ENCODE assay signal across 8 cellular contexts in the genomic region with DNA sequence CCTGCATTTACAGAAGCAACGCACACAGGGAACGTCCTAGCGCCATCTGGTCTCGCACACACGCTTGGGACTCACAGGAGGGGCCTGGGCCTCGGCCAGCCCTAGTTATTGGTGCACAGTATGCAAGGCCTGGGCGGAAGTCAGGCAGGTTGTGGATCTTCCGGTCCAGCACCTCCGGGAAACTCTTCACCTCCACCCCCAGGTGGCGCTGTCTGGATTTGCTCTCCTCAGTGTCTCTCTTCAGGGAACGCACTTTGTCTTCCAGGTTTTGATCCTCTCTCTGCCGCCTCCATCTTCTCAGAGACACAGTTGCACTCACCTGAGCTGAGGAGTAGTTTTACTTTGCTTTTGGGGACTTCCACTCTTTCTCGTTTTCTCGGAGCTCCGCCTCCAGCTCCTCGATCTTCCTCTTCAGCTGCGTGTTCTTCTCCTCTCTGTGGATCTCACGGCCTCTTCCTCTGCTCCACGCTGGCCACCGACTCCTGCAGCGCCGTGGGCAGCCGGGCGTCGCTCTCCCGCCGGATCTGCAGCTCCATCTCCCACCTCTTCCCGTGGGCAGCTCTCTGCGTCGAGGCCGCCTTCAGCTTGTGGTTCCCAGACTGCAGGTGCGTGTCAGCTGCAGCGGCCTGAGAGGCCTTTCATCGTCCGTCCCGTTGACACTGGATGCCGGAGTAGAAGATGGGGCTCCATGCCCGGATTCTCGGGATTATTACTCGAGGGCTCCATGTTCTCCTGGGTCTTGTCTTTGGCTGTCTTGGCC.
DNase-seq lines count a peak whose midpoint lies in the region; ATAC-seq, FAIRE-seq and TF ChIP-seq lines count a peak whose summit lies in the region.

No MANE protein-coding gene starts in this region.

- H3K36me3 ChIP-seq in H1 (ENCODE audit: control insufficient read depth in 2 of 4, insufficient read depth in 4 of 4, low read length in 3 of 4) (no peaks in the 10 kb centered on the region; a peak in 1 of 8 replicates), transverse colon (no peaks in the 10 kb centered on the region), tibial artery (no peaks in the 10 kb centered on the region)

- H3K56ac ChIP-seq in H1 (replicated peaks; ENCODE audit: insufficient read length, low read depth, low read length), result no peak overlapping the region

- H3K27ac Mint-ChIP-seq in WTC11, result no peak overlapping the region

- no peak overlapping the region for H3K9ac ChIP-seq in H1 (replicated peaks in 1 of 4; ENCODE audit: extremely low read depth in 1 of 4, low read depth in 3 of 4, low read length in 3 of 4)

- H3K4me3 ChIP-seq in right cardiac atrium (ENCODE audit: low read length), result no peak overlapping the region
- H3K4me3 ChIP-seq in H1 (ENCODE audit: extremely low read depth in 1 of 4, insufficient read depth in 2 of 4, low read depth in 3 of 4, low read length in 4 of 4), result no peak overlapping the region
- no peak overlapping the region for H3K4me3 ChIP-seq in transverse colon
- H3K4me3 ChIP-seq in tibial artery, result no peak overlapping the region

- TF ChIP-seq EP300 in H1 (IDR thresholded peaks at IDR 0.05; ENCODE audit: borderline replicate concordance in 1 of 2, low read depth in 2 of 2, low read length in 2 of 2), result no peak
- no peak for TF ChIP-seq EP300 in transverse colon (IDR thresholded peaks at IDR 0.05; ENCODE audit: low read depth)

- H3K27ac ChIP-seq in right cardiac atrium (ENCODE audit: low read length) (no peak overlapping the region), H1 (ENCODE audit: low read depth, low read length) (no peak overlapping the region), transverse colon (no peak overlapping the region), tibial artery (no peak overlapping the region)

- no peaks in the 10 kb centered on the region for H3K79me1 ChIP-seq in H1 (ENCODE audit: low read depth, low read length)

- H2AK5ac ChIP-seq in H1 (ENCODE audit: low read depth, low read length), result no peak overlapping the region

- no peak overlapping the region for H2BK120ac ChIP-seq in H1 (replicated peaks; ENCODE audit: low read depth, low read length)

- no peak overlapping the region for H4K5ac ChIP-seq in H1 (ENCODE audit: insufficient read length, low read depth, low read length)

- H3K36me3 Mint-ChIP-seq in WTC11, result peaks cover 59% of the 10 kb centered on the region

- no peaks in the 10 kb centered on the region for H3K4me1 Mint-ChIP-seq in WTC11

- DNase-seq in Right ventricle myocardium superior, result peak; percentile 37
- no peak for DNase-seq in right cardiac atrium
- DNase-seq in WTC11 (ENCODE audit: low spot score), result peak; percentile 10
- DNase-seq in H1 (ENCODE audit: low read depth in 1 of 2, low spot score in 2 of 2), result no peak
- DNase-seq in transverse colon, result peak; percentile 20
- no peak for DNase-seq in tibial artery
- DNase-seq in epidermal melanocyte (ENCODE audit: insufficient read length, low spot score), result no peak

- H3K4me3 Mint-ChIP-seq in WTC11, result no peak overlapping the region

- no peak overlapping the region for H4K8ac ChIP-seq in H1 (ENCODE audit: extremely low read depth, insufficient read depth, low read length)

- H3K4me1 ChIP-seq in right cardiac atrium (ENCODE audit: control insufficient read depth, insufficient read depth, low read length) (no peaks in the 10 kb centered on the region), H1 (replicated peaks in 1 of 4; ENCODE audit: control insufficient read depth in 3 of 4, insufficient read depth in 4 of 4, low read length in 3 of 4) (no peaks in the 10 kb centered on the region), transverse colon (no peaks in the 10 kb centered on the region), tibial artery (no peaks in the 10 kb centered on the region)

- intact Hi-C loops in Right ventricle myocardium superior (cut with DNase I) (no loop called here), right cardiac atrium (cut with DNase I) (no loop called here), transverse colon (cut with DNase I; ENCODE audit: low total_unique reads) (no loop called here), tibial artery (cut with DNase I; ENCODE audit: low total_unique reads) (no loop called here)

- no peak for TF ChIP-seq RAD21 in H1 (IDR thresholded peaks at IDR 0.05 in 1 of 2, conservative IDR thresholded peaks at IDR 0.05 in 1 of 2; ENCODE audit: low read depth in 2 of 2, low read length in 2 of 2)

- no peak overlapping the region for H4K91ac ChIP-seq in H1 (replicated peaks; ENCODE audit: insufficient read length, low read length)

- H2AFZ ChIP-seq in H1 (ENCODE audit: low read length), result no peak overlapping the region

- H2BK15ac ChIP-seq in H1 (ENCODE audit: low read length), result no peak overlapping the region

- TF ChIP-seq CTCF in WTC11 (IDR thresholded peaks at IDR 0.05) (no peak), H1 (IDR thresholded peaks at IDR 0.05; ENCODE audit: control extremely low read depth in 1 of 3, insufficient read depth in 1 of 3, low read depth in 1 of 3, low read length in 3 of 3) (peak in 2 of 3 experiments; percentile 4 to 18; a peak in 2 of 4 replicates), transverse colon (IDR thresholded peaks at IDR 0.05) (peak in 3 of 5 experiments; percentile 17 to 24 (median 18)), tibial artery (IDR thresholded peaks at IDR 0.05) (no peak)

- H3K23ac ChIP-seq in H1 (ENCODE audit: insufficient read length), result no peak overlapping the region

- no peaks in the 10 kb centered on the region for H3K79me2 ChIP-seq in H1 (ENCODE audit: control insufficient read depth in 1 of 2, insufficient read depth in 2 of 2, low read length in 2 of 2)

- H3K4ac ChIP-seq in H1 (replicated peaks; ENCODE audit: insufficient read length, low read depth, low read length), result no peak overlapping the region

- POLR2A ChIA-PET in WTC11 (lab: Charles Lee) (no interaction called here), H1 (lab: Charles Lee; ENCODE audit: partially characterized antibody) (no interaction called here)

- no peak overlapping the region for H2BK20ac ChIP-seq in H1 (ENCODE audit: low read length)

- H4K20me1 ChIP-seq in H1 (replicated peaks in 1 of 2; ENCODE audit: control insufficient read depth in 1 of 2, insufficient read depth in 2 of 2, low read length in 2 of 2), result no peaks in the 10 kb centered on the region

- no peak overlapping the region for H3K14ac ChIP-seq in H1 (ENCODE audit: insufficient read length)

- no peaks in the 10 kb centered on the region for H3K9me3 ChIP-seq in right cardiac atrium (ENCODE audit: control insufficient read depth, low read length)
- H3K9me3 ChIP-seq in H1 (ENCODE audit: insufficient read depth in 2 of 2, low read depth in 1 of 2, low read length in 1 of 2), result peaks cover 7 to 34% of the 10 kb centered on the region in 2 experiments; a peak in 2 of 4 replicates
- no peaks in the 10 kb centered on the region for H3K9me3 ChIP-seq in transverse colon
- no peaks in the 10 kb centered on the region for H3K9me3 ChIP-seq in tibial artery

- in situ Hi-C loops in transverse colon (cut with MboI; ENCODE audit: low pct_ligation_motif_present in 1 of 4, low pct_unique_long_range_greater_than_20kb in 1 of 4, low sequenced_read_pairs in 3 of 4), result no loop called here

- H3K27me3 ChIP-seq in right cardiac atrium (ENCODE audit: control insufficient read depth, insufficient read depth) (no peaks in the 10 kb centered on the region), H1 (replicated peaks in 1 of 4; ENCODE audit: control insufficient read depth in 3 of 4, extremely low read depth in 1 of 4, insufficient read depth in 3 of 4, low read length in 3 of 4) (no peaks in the 10 kb centered on the region), transverse colon (no peaks in the 10 kb centered on the region), tibial artery (no peaks in the 10 kb centered on the region)

- TF ChIP-seq POLR2A in H1 (IDR thresholded peaks at IDR 0.05; ENCODE audit: control extremely low read depth in 1 of 2, low read depth in 2 of 2, low read length in 2 of 2) (no peak), transverse colon (IDR thresholded peaks at IDR 0.05) (no peak)

- H3K27me3 Mint-ChIP-seq in WTC11 (ENCODE audit: low read depth), result peaks cover 6% of the 10 kb centered on the region

- no peak for FAIRE-seq in H1 (lab: Jason Lieb, UNC)

- H3K4me2 ChIP-seq in H1 (ENCODE audit: insufficient read depth in 1 of 2, low read depth in 2 of 2, low read length in 2 of 2), result no peak overlapping the region

- H2BK12ac ChIP-seq in H1 (ENCODE audit: low read depth, low read length), result no peak overlapping the region

- CTCF ChIA-PET in WTC11 (lab: Charles Lee) (no interaction called here), H1 (lab: Charles Lee; ENCODE audit: partially characterized antibody) (no interaction called here)

- WGBS in right cardiac atrium, result 80% methylated on average over 40 of the region's 40 CpGs
- 90% methylated on average over 25 of the region's 40 CpGs; no CpG with 5 or more reads in 1 of the 2 experiments for WGBS in H1 (ENCODE audit: extremely low coverage in 1 of 2, insufficient coverage in 1 of 2, insufficient read length in 1 of 2, insufficient replicate concordance in 2 of 2, low coverage in 1 of 2, low lambda C conversion rate in 2 of 2, missing lambda C conversion rate in 1 of 2), 2 experiments
- WGBS in transverse colon (ENCODE audit: low coverage in 1 of 2), 2 donors, result 86% methylated on average over 21 to 39 of the region's 40 CpGs

- ATAC-seq in Right ventricle myocardium superior (ENCODE audit: poor library complexity) (no peak), right cardiac atrium (no peak), WTC11 (no peak), GM19467 (IDR thresholded peaks at IDR 0.05; ENCODE audit: unreplicated experiment) (no peak)

- H3K23me2 ChIP-seq in H1 (ENCODE audit: low read depth, low read length), result no peaks in the 10 kb centered on the region

- no peak overlapping the region for H3K18ac ChIP-seq in H1 (ENCODE audit: extremely low read depth, low read length)

- H3K9me3 Mint-ChIP-seq in WTC11, result peaks cover 65% of the 10 kb centered on the region

- no peak overlapping the region for H2BK5ac ChIP-seq in H1 (ENCODE audit: low read depth, low read length)

TF ChIP-seq in WTC11, 78 proteins besides CTCF, POLR2A, EP300 and RAD21:
- TF ChIP-seq ZNF396 (CRISPR knock-in tag; IDR thresholded peaks at IDR 0.05; ENCODE audit: borderline replicate concordance), result no peak
- TF ChIP-seq PRRX2 (CRISPR knock-in tag; IDR thresholded peaks at IDR 0.05), result no peak
- no peak for TF ChIP-seq NR1H2 (CRISPR knock-in tag; IDR thresholded peaks at IDR 0.05)

TF ChIP-seq in H1, 55 proteins besides CTCF, POLR2A, EP300 and RAD21 (continues in another document):
- no peak for TF ChIP-seq MAFK (IDR thresholded peaks at IDR 0.05; ENCODE audit: low read depth, low read length)
- TF ChIP-seq EGR1 (IDR thresholded peaks at IDR 0.05; ENCODE audit: borderline replicate concordance, low read depth, low read length), result no peak
- TF ChIP-seq PHF8 (conservative IDR thresholded peaks at IDR 0.05; ENCODE audit: low read depth, low read length), result no peak
- TF ChIP-seq SIRT6 (IDR thresholded peaks at IDR 0.05; ENCODE audit: low read length), result no peak
- TF ChIP-seq CREB1 (IDR thresholded peaks at IDR 0.05), result no peak
- TF ChIP-seq CTBP2 (IDR thresholded peaks at IDR 0.05; ENCODE audit: borderline replicate concordance, insufficient read depth, insufficient read length, low read length), result no peak
- no peak for TF ChIP-seq BACH1 (IDR thresholded peaks at IDR 0.05; ENCODE audit: low read length)
- TF ChIP-seq CHD2 (IDR thresholded peaks at IDR 0.05; ENCODE audit: low read length), result no peak
- no peak for TF ChIP-seq BRCA1 (IDR thresholded peaks at IDR 0.05; ENCODE audit: low read depth, low read length)

Comparison
In these comparisons a context has a peak if more than half of its experiments do, and no peak if none do; other contexts are left out.
1. DNase-seq: peak in Right ventricle myocardium superior (single experiment), WTC11 (single experiment) and transverse colon (single experiment); none in right cardiac atrium (0 of 3), H1 (0 of 2), tibial artery (0 of 2) and epidermal melanocyte (single experiment).
2. CTCF ChIP-seq: peak in H1 (2 of 3) and transverse colon (3 of 5); none in WTC11 (single experiment) and tibial artery (0 of 2).